In genomic region chrX:119826399-119826959, GRCh38 we compare ENCODE assay signal across 7 cellular contexts. TPM values are rescaled to one million over a fixed set of nuclear protein-coding genes. Genes with fewer than 3 reads are reported as not detected.
DNase-seq lines count a peak whose midpoint lies in the region; ATAC-seq and TF ChIP-seq lines count a peak whose summit lies in the region.
"Had no signal": no experiment of that assay in that cellular context is flagged by ENCODE, and none has a peak within 500 bp of the region (broad histone marks: within the 10 kb centered on the region; RNA-seq: fewer than 3 reads in every experiment).

No MANE protein-coding gene starts in this region.

- intact Hi-C loops in aorta (cut with DNase I) (no loop called here), stomach (cut with DNase I; ENCODE audit: low total_unique reads) (no loop called here)

- peaks cover 16% of the 10 kb centered on the region for H3K36me3 Mint-ChIP-seq in activated naive CD8-positive, alpha-beta T cell treated with anti-CD3 and anti-CD28 coated beads, Interleukin-2, amount 10 ng/mL, durations not matched to agents 7 days and 5 days
- H3K36me3 Mint-ChIP-seq in activated naive CD8-positive, alpha-beta T cell treated with anti-CD3 and anti-CD28 coated beads for 36 hours: peaks cover 8% of the 10 kb centered on the region

- H3K4me3 Mint-ChIP-seq in activated naive CD8-positive, alpha-beta T cell treated with anti-CD3 and anti-CD28 coated beads, Interleukin-2, amount 10 ng/mL, durations not matched to agents 7 days and 5 days: no peak overlapping the region
- no peak overlapping the region for H3K4me3 Mint-ChIP-seq in activated naive CD8-positive, alpha-beta T cell treated with anti-CD3 and anti-CD28 coated beads for 36 hours

- H3K79me2 ChIP-seq in fibroblast of lung (ENCODE audit: control insufficient read depth, insufficient read depth, low read length): no peaks in the 10 kb centered on the region

- H3K4me1 Mint-ChIP-seq in activated naive CD8-positive, alpha-beta T cell treated with anti-CD3 and anti-CD28 coated beads, Interleukin-2, amount 10 ng/mL, durations not matched to agents 7 days and 5 days: peaks cover 5% of the 10 kb centered on the region
- H3K4me1 Mint-ChIP-seq in activated naive CD8-positive, alpha-beta T cell treated with anti-CD3 and anti-CD28 coated beads for 36 hours: peaks cover 7% of the 10 kb centered on the region

- no peak for TF ChIP-seq CTCF in fibroblast of lung (conservative IDR thresholded peaks at IDR 0.05 in 1 of 2, IDR thresholded peaks at IDR 0.05 in 1 of 2; ENCODE audit: low read depth in 1 of 2, low read length in 2 of 2)
- TF ChIP-seq CTCF in stomach (IDR thresholded peaks at IDR 0.05): no peak

- POLR2A ChIA-PET in activated naive CD8-positive, alpha-beta T cell treated with anti-CD3 and anti-CD28 coated beads, Interleukin-2, amount 10 ng/mL, durations not matched to agents 7 days and 5 days (lab: Charles Lee): interaction anchor here (1.5 kb wide), 1 partner anchor 35 kb away, joined by 5 read pairs; the partner anchor contains the start of gene RPL39

- H3K9ac ChIP-seq in fibroblast of lung (ENCODE audit: insufficient read depth, low read length): no peak overlapping the region

- H3K4me1 ChIP-seq in fibroblast of lung (ENCODE audit: control insufficient read depth, extremely low read depth, insufficient read depth, low read length) (no peaks in the 10 kb centered on the region), aorta (ENCODE audit: control insufficient read depth in 1 of 2, insufficient read depth in 2 of 2, low read length in 2 of 2) (no peaks in the 10 kb centered on the region), stomach (no peaks in the 10 kb centered on the region)

- no peaks in the 10 kb centered on the region for H3K36me3 ChIP-seq in fibroblast of lung (ENCODE audit: control insufficient read depth, insufficient read depth, low read length)
- no peaks in the 10 kb centered on the region for H3K36me3 ChIP-seq in aorta (ENCODE audit: control insufficient read depth in 1 of 2, insufficient read depth in 2 of 2, low read length in 1 of 2)
- H3K36me3 ChIP-seq in stomach: peaks cover 0 to 23% (median 22%) of the 10 kb centered on the region in 4 donors

- H3K27me3 ChIP-seq in fibroblast of lung (ENCODE audit: control insufficient read depth, insufficient read depth, low read length) (no peaks in the 10 kb centered on the region), aorta (ENCODE audit: control insufficient read depth in 1 of 2, insufficient read depth in 2 of 2, low read length in 1 of 2) (no peaks in the 10 kb centered on the region), stomach (no peaks in the 10 kb centered on the region)

- H2AFZ ChIP-seq in fibroblast of lung (ENCODE audit: low read length): no peak overlapping the region

- H3K27me3 Mint-ChIP-seq in activated naive CD8-positive, alpha-beta T cell treated with anti-CD3 and anti-CD28 coated beads, Interleukin-2, amount 10 ng/mL, durations not matched to agents 7 days and 5 days: no peaks in the 10 kb centered on the region
- H3K27me3 Mint-ChIP-seq in activated naive CD8-positive, alpha-beta T cell treated with anti-CD3 and anti-CD28 coated beads for 36 hours: no peaks in the 10 kb centered on the region

- peak; percentile 28 for ATAC-seq in activated naive CD8-positive, alpha-beta T cell treated with anti-CD3 and anti-CD28 coated beads, Interleukin-2, amount 10 ng/mL, durations not matched to agents 7 days and 5 days (ENCODE audit: low read depth)
- ATAC-seq in aorta (ENCODE audit: low FRiP score): peak; percentile 52

- TF ChIP-seq POLR2A in stomach (IDR thresholded peaks at IDR 0.05): no peak

- no peak overlapping the region for H3K4me3 ChIP-seq in fibroblast of lung (replicated peaks in 1 of 4; ENCODE audit: control extremely low read depth in 1 of 4, insufficient read depth in 1 of 4, low read depth in 3 of 4, low read length in 4 of 4)
- no peak overlapping the region for H3K4me3 ChIP-seq in aorta (ENCODE audit: low read length in 2 of 2)
- no peak overlapping the region for H3K4me3 ChIP-seq in stomach

- no peak for TF ChIP-seq EP300 in stomach (IDR thresholded peaks at IDR 0.05)

- H4K20me1 ChIP-seq in fibroblast of lung (ENCODE audit: control insufficient read depth, extremely low read depth, insufficient read depth, low read length): no peaks in the 10 kb centered on the region

- H3K27ac ChIP-seq in fibroblast of lung (ENCODE audit: insufficient read depth, low read length): no peak overlapping the region
- H3K27ac ChIP-seq in aorta (ENCODE audit: low read depth in 1 of 2, low read length in 2 of 2): no peak overlapping the region
- H3K27ac ChIP-seq in stomach: no peak overlapping the region

- no peak overlapping the region for H3K4me2 ChIP-seq in fibroblast of lung (ENCODE audit: extremely low read depth, insufficient read depth, low read length)

- 50 to 52% methylated on average over 7 of the region's 7 CpGs for WGBS in aorta, 2 donors
- 54 to 65% (median 59%) methylated on average over 7 of the region's 7 CpGs for WGBS in stomach, 5 donors

- H3K9me3 Mint-ChIP-seq in activated naive CD8-positive, alpha-beta T cell treated with anti-CD3 and anti-CD28 coated beads, Interleukin-2, amount 10 ng/mL, durations not matched to agents 7 days and 5 days: no peaks in the 10 kb centered on the region
- no peaks in the 10 kb centered on the region for H3K9me3 Mint-ChIP-seq in activated naive CD8-positive, alpha-beta T cell treated with anti-CD3 and anti-CD28 coated beads for 36 hours

- no peak for DNase-seq in activated naive CD8-positive, alpha-beta T cell treated with anti-CD3 and anti-CD28 coated beads, Interleukin-2, amount 10 ng/mL, durations not matched to agents 7 days and 5 days
- DNase-seq in activated naive CD8-positive, alpha-beta T cell treated with anti-CD3 and anti-CD28 coated beads for 36 hours: no peak
- DNase-seq in fibroblast of lung (ENCODE audit: low read depth in 2 of 2) (peak; percentile 26 to 36), aorta (no peak), stomach (no peak), mesenteric fat pad (ENCODE audit: low spot score) (no peak)
- DNase-seq: NCI-H2029 had no signal

- peak overlapping the region; percentile 16 for H3K27ac Mint-ChIP-seq in activated naive CD8-positive, alpha-beta T cell treated with anti-CD3 and anti-CD28 coated beads, Interleukin-2, amount 10 ng/mL, durations not matched to agents 7 days and 5 days
- no peak overlapping the region for H3K27ac Mint-ChIP-seq in activated naive CD8-positive, alpha-beta T cell treated with anti-CD3 and anti-CD28 coated beads for 36 hours

- H3K9me3 ChIP-seq in fibroblast of lung (ENCODE audit: control insufficient read depth, insufficient read depth, low read depth, low read length) (no peaks in the 10 kb centered on the region), aorta (ENCODE audit: control insufficient read depth, low read length) (no peaks in the 10 kb centered on the region), stomach (no peaks in the 10 kb centered on the region)

RNA-seq across cellular contexts. Expression of gene UPF3B, which starts 26.3 kb away (rescaled TPM):
- total RNA-seq in activated naive CD8-positive, alpha-beta T cell treated with anti-CD3 and anti-CD28 coated beads, Interleukin-2, amount 10 ng/mL, durations not matched to agents 7 days and 5 days: 10 to 100 TPM; 11.1 to 11.3 TPM
- total RNA-seq in activated naive CD8-positive, alpha-beta T cell treated with anti-CD3 and anti-CD28 coated beads for 36 hours: 10 to 100 TPM; 21.0 to 21.2 TPM
- total RNA-seq in fibroblast of lung: 2.3 and 3.1 TPM in 2 replicates
- 8.1 and 8.8 TPM in 2 replicates for polyA plus RNA-seq in fibroblast of lung
- 9.4 and 9.9 TPM in 2 replicates for polyA plus RNA-seq in fibroblast of lung (2012)
- not detected in 2 replicates for polyA minus RNA-seq in fibroblast of lung (ENCODE audit: low replicate concordance)
- total RNA-seq in aorta: 1 to 10 TPM; 6.7 to 9.5 TPM
- polyA plus RNA-seq in aorta: 10 to 100 TPM; 14.4 to 20.7 TPM
- 10 to 100 TPM in 1 of 5 donors, 1 to 10 TPM in 4; 1.2 to 10.7 (median 6.7) TPM for total RNA-seq in stomach
- 10 to 100 TPM in 1 of 3 donors, 1 to 10 TPM in 2; 6.4 to 25.1 (median 9.8) TPM for polyA plus RNA-seq in stomach
- 4.8 TPM for total RNA-seq in mesenteric fat pad

RNA-seq across cellular contexts. Expression of gene RPL39, which starts 35.0 kb away (rescaled TPM):
- 1,000 to 10,000 TPM; 2,169 to 2,323 TPM for total RNA-seq in activated naive CD8-positive, alpha-beta T cell treated with anti-CD3 and anti-CD28 coated beads, Interleukin-2, amount 10 ng/mL, durations not matched to agents 7 days and 5 days
- 1,000 to 10,000 TPM; 2,459 to 2,591 TPM for total RNA-seq in activated naive CD8-positive, alpha-beta T cell treated with anti-CD3 and anti-CD28 coated beads for 36 hours
- total RNA-seq in fibroblast of lung (2,034 and 3,576 TPM in 2 replicates), aorta (1,000 to 10,000 TPM; 1,166 to 1,184 TPM), stomach (1,000 to 10,000 TPM in 2 of 5 donors, 100 to 1,000 TPM in 3; 117 to 3,049 (median 913) TPM), mesenteric fat pad (1,220 TPM)
- polyA plus RNA-seq in fibroblast of lung (2,665 and 3,799 TPM in 2 replicates), aorta (1,000 to 10,000 TPM; 4,457 to 9,358 TPM), stomach (1,000 to 10,000 TPM; 6,944 to 8,391 (median 7,935) TPM)
- polyA plus RNA-seq in fibroblast of lung (2012): 2,875 and 3,814 TPM in 2 replicates
- 7.5 and 33.7 TPM in 2 replicates for polyA minus RNA-seq in fibroblast of lung (ENCODE audit: low replicate concordance)

RNA-seq across cellular contexts. Expression of gene RNF113A, which starts 45.1 kb away (rescaled TPM):
- 10 to 100 TPM; 36.7 to 37.5 TPM for total RNA-seq in activated naive CD8-positive, alpha-beta T cell treated with anti-CD3 and anti-CD28 coated beads, Interleukin-2, amount 10 ng/mL, durations not matched to agents 7 days and 5 days
- 10 to 100 TPM; 28.2 to 28.4 TPM for total RNA-seq in activated naive CD8-positive, alpha-beta T cell treated with anti-CD3 and anti-CD28 coated beads for 36 hours
- total RNA-seq in fibroblast of lung: 18.8 and 20.0 TPM in 2 replicates
- polyA plus RNA-seq in fibroblast of lung: 12.4 TPM in 2 replicates
- polyA plus RNA-seq in fibroblast of lung (2012): 13.1 and 13.5 TPM in 2 replicates
- polyA minus RNA-seq in fibroblast of lung (ENCODE audit: low replicate concordance): 1.4 and 4.1 TPM in 2 replicates
- total RNA-seq in aorta: 10 to 100 TPM in 1 of 2 donors, 1 to 10 TPM in 1; 9.6 to 10.1 TPM
- polyA plus RNA-seq in aorta: 10 to 100 TPM in 1 of 2 donors, 1 to 10 TPM in 1; 9.4 to 16.1 TPM
- 10 to 100 TPM in 3 of 5 donors, 1 to 10 TPM in 2; 9.5 to 42.0 (median 10.9) TPM for total RNA-seq in stomach
- 10 to 100 TPM; 14.4 to 26.4 (median 19.5) TPM for polyA plus RNA-seq in stomach
- total RNA-seq in mesenteric fat pad: 10.1 TPM

RNA-seq across cellular contexts. Expression of gene NDUFA1, which starts 45.2 kb away (rescaled TPM):
- total RNA-seq in activated naive CD8-positive, alpha-beta T cell treated with anti-CD3 and anti-CD28 coated beads, Interleukin-2, amount 10 ng/mL, durations not matched to agents 7 days and 5 days: 10 to 100 TPM; 93.1 to 98.1 TPM
- 10 to 100 TPM; 93.8 to 95.1 TPM for total RNA-seq in activated naive CD8-positive, alpha-beta T cell treated with anti-CD3 and anti-CD28 coated beads for 36 hours
- total RNA-seq in fibroblast of lung (80.4 and 88.0 TPM in 2 replicates), aorta (10 to 100 TPM; 53.8 to 64.4 TPM), stomach (10 to 100 TPM; 46.2 to 72.1 (median 64.3) TPM), mesenteric fat pad (88.8 TPM)
- polyA plus RNA-seq in fibroblast of lung (181 and 187 TPM in 2 replicates), aorta (100 to 1,000 TPM; 119 to 187 TPM), stomach (100 to 1,000 TPM; 214 to 260 (median 220) TPM)
- polyA plus RNA-seq in fibroblast of lung (2012): 167 and 215 TPM in 2 replicates
- polyA minus RNA-seq in fibroblast of lung (ENCODE audit: low replicate concordance): 5.0 and 8.1 TPM in 2 replicates

Comparison
In these comparisons a context has a peak if more than half of its experiments do, and no peak if none do; other contexts are left out.
1. DNase-seq: peak in fibroblast of lung (2 of 2); none in activated naive CD8-positive, alpha-beta T cell treated with anti-CD3 and anti-CD28 coated beads, Interleukin-2, amount 10 ng/mL, durations not matched to agents 7 days and 5 days (single experiment), activated naive CD8-positive, alpha-beta T cell treated with anti-CD3 and anti-CD28 coated beads for 36 hours (single experiment), aorta (0 of 2), stomach (single experiment) and mesenteric fat pad (single experiment).